In the genomic region with DNA sequence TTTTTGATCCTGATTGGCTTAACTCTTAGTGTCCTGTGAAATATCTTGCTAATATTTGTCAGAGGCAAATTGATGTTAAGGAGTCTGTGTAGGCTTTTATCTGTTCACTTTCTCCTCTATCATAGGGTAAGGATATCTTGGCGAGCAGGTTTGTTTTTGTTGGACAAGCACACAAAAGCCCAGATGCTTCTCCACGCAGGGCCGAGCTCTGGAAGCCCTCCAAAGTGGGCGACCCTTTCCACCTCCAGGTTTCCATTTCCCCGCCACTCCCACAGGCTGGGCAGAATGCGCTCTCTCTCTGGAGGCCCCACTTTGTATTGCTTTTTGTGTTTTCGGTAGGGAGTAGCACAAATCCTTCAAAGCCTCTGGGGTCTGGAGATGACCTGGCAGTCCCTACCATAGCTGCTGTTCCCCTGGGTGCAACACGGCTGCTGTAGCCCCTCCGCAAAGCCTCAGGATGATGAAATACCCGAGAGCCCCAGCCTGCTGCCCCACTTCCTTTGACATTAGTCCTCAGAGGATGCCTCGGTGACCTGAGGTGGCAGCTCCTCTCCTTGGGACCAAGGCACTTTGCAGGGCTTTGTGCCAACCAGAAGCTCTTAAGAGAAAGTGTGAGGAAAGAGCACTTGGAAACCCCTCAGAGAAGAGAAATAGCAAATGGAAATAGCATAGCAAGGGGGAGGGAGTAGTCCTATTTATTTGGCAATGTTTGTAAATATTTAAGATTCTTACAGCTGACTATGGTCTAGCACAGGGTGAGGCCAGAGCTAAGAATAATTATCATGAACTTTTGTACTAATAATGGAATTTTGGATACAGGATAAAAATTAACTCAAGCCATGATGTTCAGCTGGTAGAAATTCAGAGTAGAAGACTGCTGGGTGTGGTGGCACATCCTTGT, we compare ENCODE assay signal across 14 cellular contexts.
DNase-seq lines count a peak whose midpoint lies in the region; ATAC-seq, FAIRE-seq and TF ChIP-seq lines count a peak whose summit lies in the region.
"Had no signal": no experiment of that assay in that cellular context is flagged by ENCODE, and none has a peak within 500 bp of the region (broad histone marks: within the 10 kb centered on the region; RNA-seq: fewer than 3 reads in every experiment).

No MANE protein-coding gene starts in this region.

- H3K4me1 ChIP-seq in BE2C, result peaks cover 50% of the 10 kb centered on the region

- no peaks in the 10 kb centered on the region for H3K27me3 ChIP-seq in BE2C

- no peak for FAIRE-seq in D721Med (lab: Jason Lieb, UNC)
- no peak for FAIRE-seq in GM12892 (lab: Jason Lieb, UNC)
- FAIRE-seq: K562 had no signal

- ATAC-seq in GM21576 (IDR thresholded peaks at IDR 0.05; ENCODE audit: unreplicated experiment), result no peak
- ATAC-seq: K562, T-cell had no signal

- no peak for TF ChIP-seq POLR2A in GM12892 (IDR thresholded peaks at IDR 0.05; ENCODE audit: low read depth, low read length)

- DNase-seq in BE2C, result peak; percentile 83
- DNase-seq in RPMI7951 (ENCODE audit: low read depth), result peak; percentile 13
- peak; percentile 73 for DNase-seq in fibroblast of villous mesenchyme (ENCODE audit: low read depth)
- peak; percentile 7 for DNase-seq in renal cortical epithelial cell (ENCODE audit: low read depth)
- DNase-seq in D721Med (ENCODE audit: insufficient read length, low spot score), result no peak
- DNase-seq in GM12892 (ENCODE audit: insufficient read length), result no peak
- DNase-seq in CD1c-positive myeloid dendritic cell (ENCODE audit: extremely low spot score), result no peak
- DNase-seq: activated CD4-positive, alpha-beta memory T cell treated with anti-CD3 and anti-CD28 coated beads for 36 hours; activated naive CD8-positive, alpha-beta T cell treated with anti-CD3 and anti-CD28 coated beads, Interleukin-2, amount 10 ng/mL, durations not matched to agents 7 days and 5 days; CD4-positive, alpha-beta T cell; T-cell had no signal

- TF ChIP-seq CTCF in BE2C (IDR thresholded peaks at IDR 0.05; ENCODE audit: low read depth, low read length) (no peak), fibroblast of villous mesenchyme (IDR thresholded peaks at IDR 0.05; ENCODE audit: insufficient read depth, low read depth, low read length) (no peak), D721Med (IDR thresholded peaks at IDR 0.05; ENCODE audit: insufficient read depth, missing control alignments) (no peak)

- H3K4me3 ChIP-seq in BE2C (ENCODE audit: low read depth, low read length), result peak overlapping the region; percentile 19; the same call in 1 of the 2 replicates
- H3K4me3 ChIP-seq in fibroblast of villous mesenchyme (ENCODE audit: low read depth, low read length), result peak overlapping the region; percentile 10
- H3K4me3 ChIP-seq: K562, skin epidermis had no signal

- peaks cover 31% of the 10 kb centered on the region for H3K36me3 ChIP-seq in BE2C

- H3K9me3 ChIP-seq in BE2C, result no peaks in the 10 kb centered on the region

Comparison
In these comparisons a context has a peak if more than half of its experiments do, and no peak if none do; other contexts are left out.
1. DNase-seq: peak in BE2C (single experiment), RPMI7951 (single experiment), fibroblast of villous mesenchyme (single experiment) and renal cortical epithelial cell (single experiment); none in D721Med (single experiment), GM12892 (single experiment) and CD1c-positive myeloid dendritic cell (single experiment).